8 cellular contexts compared by ENCODE assay signal in the genomic region with DNA sequence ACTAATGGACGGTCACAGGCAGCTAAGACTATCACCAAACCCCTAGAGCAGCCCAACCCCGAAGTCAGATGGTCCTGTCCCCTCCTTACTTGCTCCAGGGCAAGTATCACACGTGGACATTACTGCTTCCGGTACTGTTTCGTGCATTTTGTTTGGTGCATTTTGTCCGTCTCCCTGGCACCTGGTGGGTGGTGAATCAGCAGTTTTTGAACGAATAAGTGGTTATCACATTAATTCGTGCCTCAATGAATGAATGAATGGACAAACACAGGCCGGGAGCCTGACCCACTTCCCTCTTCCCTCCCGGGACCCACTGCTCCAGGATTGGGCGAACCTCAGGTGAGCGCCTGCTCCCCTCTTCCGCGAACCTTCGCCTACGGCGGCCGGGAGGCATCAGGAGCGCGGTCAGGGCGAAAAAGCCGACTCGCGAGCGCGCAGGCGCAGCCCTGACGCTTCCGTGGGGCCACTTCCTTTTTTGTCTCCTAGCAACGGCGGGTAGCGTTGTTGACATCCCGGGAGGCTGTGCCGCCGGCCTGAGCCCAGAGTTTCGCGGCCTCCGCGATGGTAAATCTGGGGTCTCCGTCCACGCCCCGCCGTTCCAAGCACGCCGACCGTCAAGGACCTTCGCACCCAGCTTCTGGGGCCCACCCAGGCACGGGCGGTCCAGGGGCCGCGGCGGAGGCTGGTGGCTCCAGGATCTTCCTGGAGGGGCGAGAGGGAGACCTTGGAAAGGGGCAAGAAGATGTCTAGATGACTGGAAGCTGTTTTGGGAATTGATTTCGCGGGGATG. TPM values are rescaled to one million over a fixed set of nuclear protein-coding genes. Genes with fewer than 3 reads are reported as not detected.
DNase-seq lines count a peak whose midpoint lies in the region; ATAC-seq and TF ChIP-seq lines count a peak whose summit lies in the region.

A gene (plus strand): TSS at position 478 of the 790 bp plus-strand sequence. CDS start 84 bp downstream, at position 562.

- CTCF ChIA-PET in Caco-2 (lab: Charles Lee) = no interaction called here

- H3K9me3 ChIP-seq in Caco-2 (no peaks in the 10 kb centered on the region), HUES48 (ENCODE audit: control insufficient read depth, insufficient read depth, low read length) (no peaks in the 10 kb centered on the region)

- BruUV-seq in Caco-2 (replicated peaks; lab: Mats Ljungman, UMichigan) = no TSS peak

- peak; percentile 94 for ATAC-seq in GM21367 (IDR thresholded peaks at IDR 0.05; ENCODE audit: unreplicated experiment)

- DNase-seq in Caco-2 (peak; percentile 97 to 98), RPMI7951 (ENCODE audit: low read depth) (peak; percentile 83), activated gamma-delta T cell treated with Interleukin-2 at 50 U/mL for 16 hours (peak; percentile 88), fibroblast of villous mesenchyme (ENCODE audit: low read depth) (peak; percentile 90)
- DNase-seq in stimulated activated naive CD4-positive, alpha-beta T cell treated with Interleukin-2 at 50 U/mL for 16 hours (lab: John Stamatoyannopoulos, UW) = peak; percentile 86

- H3K4me1 Mint-ChIP-seq in Caco-2 (ENCODE audit: low read depth, unreplicated experiment) (peaks cover 15% of the 10 kb centered on the region), nephron (peaks cover 11% of the 10 kb centered on the region)

- H3K36me3 ChIP-seq in Caco-2 (ENCODE audit: control insufficient read depth, insufficient read depth, low read length) (no peaks in the 10 kb centered on the region), HUES48 (ENCODE audit: control insufficient read depth, insufficient read depth, low read length) (no peaks in the 10 kb centered on the region)

- H3K27ac Mint-ChIP-seq in Caco-2 (ENCODE audit: unreplicated experiment) = peak within 1 kb of the TSS; percentile 96
- H3K27ac Mint-ChIP-seq in nephron = peak within 1 kb of the TSS; percentile 71 to 93 (median 91)

- intact Hi-C loops in Caco-2 (cut with micrococcal nuclease; ENCODE audit: unreplicated experiment) = no loop called here

- peak within 1 kb of the TSS; percentile 64 for H3K4me3 ChIP-seq in Caco-2 (ENCODE audit: low read depth, low read length)
- peak within 1 kb of the TSS; percentile 67 for H3K4me3 ChIP-seq in HUES48 (ENCODE audit: low read depth, low read length)
- H3K4me3 ChIP-seq in fibroblast of villous mesenchyme (ENCODE audit: low read depth, low read length) = peak within 1 kb of the TSS; percentile 76

- H3K27me3 ChIP-seq in Caco-2 (replicated peaks; ENCODE audit: control insufficient read depth, insufficient read depth, low read length) = no peaks in the 10 kb centered on the region
- H3K27me3 ChIP-seq in HUES48 (ENCODE audit: control insufficient read depth, insufficient read depth, low read length) = peaks cover 41% of the 10 kb centered on the region

- H3K4me3 Mint-ChIP-seq in Caco-2 (ENCODE audit: unreplicated experiment) (peak within 1 kb of the TSS; percentile 98), nephron (peak within 1 kb of the TSS; percentile 91 to 93 (median 92))

- H3K9me3 Mint-ChIP-seq in Caco-2 (ENCODE audit: unreplicated experiment) (no peaks in the 10 kb centered on the region), nephron (no peaks in the 10 kb centered on the region)

- H3K9ac ChIP-seq in HUES48 (ENCODE audit: low read depth, low read length) = peak within 1 kb of the TSS; percentile 53

- peak within 1 kb of the TSS; percentile 26 for H3K27ac ChIP-seq in HUES48 (ENCODE audit: low read depth, low read length)

- POLR2A ChIA-PET in Caco-2 (lab: Charles Lee) = no interaction called here

- H3K36me3 Mint-ChIP-seq in Caco-2 (ENCODE audit: insufficient read depth, unreplicated experiment) = peaks cover 15% of the 10 kb centered on the region
- no peaks in the 10 kb centered on the region for H3K36me3 Mint-ChIP-seq in nephron (ENCODE audit: low read depth)

- H3K27me3 Mint-ChIP-seq in Caco-2 (ENCODE audit: insufficient read depth, unreplicated experiment) = peaks cover 4% of the 10 kb centered on the region
- H3K27me3 Mint-ChIP-seq in nephron (ENCODE audit: low read depth) = peaks cover 53% of the 10 kb centered on the region

- H3K4me1 ChIP-seq in Caco-2 (peaks cover 10% of the 10 kb centered on the region), HUES48 (ENCODE audit: control insufficient read depth, insufficient read depth, low read length) (no peaks in the 10 kb centered on the region; the same call in 1 of the 2 replicates)

- TF ChIP-seq CTCF in Caco-2 (IDR thresholded peaks at IDR 0.05; ENCODE audit: insufficient read depth in 1 of 2, low read depth in 1 of 2, low read length in 1 of 2, severe bottlenecking in 1 of 2, unreplicated experiment in 1 of 2) (no peak), fibroblast of villous mesenchyme (IDR thresholded peaks at IDR 0.05; ENCODE audit: insufficient read depth, low read depth, low read length) (no peak), nephron (IDR thresholded peaks at IDR 0.05; ENCODE audit: unreplicated experiment in 3 of 3) (no peak)

RNA-seq across cellular contexts. Expression of the gene that starts here (rescaled TPM):
- total RNA-seq in Caco-2 (2022) (not detected in 2 replicates), fibroblast of villous mesenchyme (0.86 TPM in 1 of 2 replicates, not detected in the other)
- not detected in 2 replicates for total RNA-seq in RPMI7951 (2014; rRNA removed; shearing (Covaris generic))

Comparison
In these comparisons a context has a peak if more than half of its experiments do, and no peak if none do; other contexts are left out.
1. Peak in every context shown above with its lines: DNase-seq, ATAC-seq, H3K4me3 ChIP-seq and H3K27ac ChIP-seq.
2. Peak in DNase-seq and H3K4me3 ChIP-seq in Caco-2; RNA of the gene not detected or under 1 TPM.
3. Peak in DNase-seq in RPMI7951; RNA of the gene not detected or under 1 TPM.
4. Peak in DNase-seq and H3K4me3 ChIP-seq in fibroblast of villous mesenchyme; RNA of the gene not detected or under 1 TPM.